Comparison of ENCODE assay signal across 10 cellular contexts in genomic region chr18:23574611-23575308, GRCh38. TPM values are rescaled to one million over a fixed set of nuclear protein-coding genes. Genes with fewer than 3 reads are reported as not detected.
DNase-seq lines count a peak whose midpoint lies in the region; FAIRE-seq and TF ChIP-seq lines count a peak whose summit lies in the region.
"Had no signal": no experiment of that assay in that cellular context is flagged by ENCODE, and none has a peak within 500 bp of the region (broad histone marks: within the 10 kb centered on the region; RNA-seq: fewer than 3 reads in every experiment).

No MANE protein-coding gene starts in this region.

- peak overlapping the region; percentile 41 for H3K9ac ChIP-seq in mucosa of stomach (ENCODE audit: low read length)

- no peaks in the 10 kb centered on the region for H3K9me3 ChIP-seq in ascending aorta
- no peaks in the 10 kb centered on the region for H3K9me3 ChIP-seq in mucosa of stomach (ENCODE audit: control insufficient read depth, low read length)
- no peaks in the 10 kb centered on the region for H3K9me3 ChIP-seq in prostate gland
- H3K9me3 ChIP-seq in thyroid gland, result no peaks in the 10 kb centered on the region

- no peak for FAIRE-seq in H54 (lab: Jason Lieb, UNC)
- FAIRE-seq: D721Med had no signal

- TF ChIP-seq POLR2A in prostate gland (IDR thresholded peaks at IDR 0.05), result no peak
- no peak for TF ChIP-seq POLR2A in H54 (IDR thresholded peaks at IDR 0.05; ENCODE audit: low read depth, low read length)
- TF ChIP-seq POLR2A in thyroid gland (IDR thresholded peaks at IDR 0.05), result no peak

- no peak for TF ChIP-seq CTCF in ascending aorta (IDR thresholded peaks at IDR 0.05)
- no peak for TF ChIP-seq CTCF in prostate gland (IDR thresholded peaks at IDR 0.05)
- no peak for TF ChIP-seq CTCF in thyroid gland (IDR thresholded peaks at IDR 0.05)

- DNase-seq in stimulated activated naive CD4-positive, alpha-beta T cell treated with Interleukin-2 at 50 U/mL for 16 hours (lab: John Stamatoyannopoulos, UW), result peak; percentile 3
- DNase-seq in stimulated activated naive CD4-positive, alpha-beta T cell (lab: John Stamatoyannopoulos, UW), result no peak
- DNase-seq in ascending aorta (ENCODE audit: low spot score in 2 of 2), result no peak
- no peak for DNase-seq in prostate gland (ENCODE audit: low spot score)
- DNase-seq in NCI-H2107 (lab: John Stamatoyannopoulos, UW), result no peak
- no peak for DNase-seq in H54 (ENCODE audit: insufficient read length, low spot score)
- DNase-seq in thyroid gland, result no peak
- DNase-seq: NCI-H2029 had no signal

- H3K27ac ChIP-seq in ascending aorta (peak overlapping the region; percentile 20 to 25), prostate gland (peak overlapping the region in 1 of 2 donors; percentile 19), thyroid gland (peak overlapping the region in 1 of 3 donors; percentile 2)

- no peaks in the 10 kb centered on the region for H3K4me1 ChIP-seq in ascending aorta
- H3K4me1 ChIP-seq in mucosa of stomach (ENCODE audit: control insufficient read depth, insufficient read depth, low read length), result peaks cover 14% of the 10 kb centered on the region
- H3K4me1 ChIP-seq in prostate gland (replicated peaks), result no peaks in the 10 kb centered on the region
- H3K4me1 ChIP-seq in thyroid gland, result peaks cover 5 to 15% of the 10 kb centered on the region in 2 donors

- H3K27me3 ChIP-seq in ascending aorta (no peaks in the 10 kb centered on the region), mucosa of stomach (ENCODE audit: control insufficient read depth, insufficient read depth, low read length) (no peaks in the 10 kb centered on the region), prostate gland (replicated peaks; ENCODE audit: insufficient read depth) (no peaks in the 10 kb centered on the region), thyroid gland (no peaks in the 10 kb centered on the region)

- no peak overlapping the region for H3K4me3 ChIP-seq in ascending aorta
- H3K4me3 ChIP-seq in mucosa of stomach (ENCODE audit: low read length), result no peak overlapping the region
- no peak overlapping the region for H3K4me3 ChIP-seq in prostate gland
- no peak overlapping the region for H3K4me3 ChIP-seq in thyroid gland (replicated peaks in 1 of 3)

- intact Hi-C loops in ascending aorta (cut with DNase I), result no loop called here
- intact Hi-C loops in prostate gland (cut with DNase I), result no loop called here
- intact Hi-C loops in thyroid gland (cut with DNase I), result no loop called here

- H3K36me3 ChIP-seq in ascending aorta (peaks cover 6 to 45% of the 10 kb centered on the region in 2 donors), mucosa of stomach (ENCODE audit: control insufficient read depth, insufficient read depth, low read length) (no peaks in the 10 kb centered on the region), prostate gland (no peaks in the 10 kb centered on the region), thyroid gland (peaks cover 0 to 5% of the 10 kb centered on the region in 2 donors)

- WGBS in prostate gland, result 64% methylated on average over 5 of the region's 5 CpGs
- whole genome bisulfite sequencing in thyroid gland, 2 donors, result 68 to 74% methylated on average over 5 of the region's 5 CpGs

RNA-seq across cellular contexts. Expression of gene NPC1, which starts 11.5 kb away (rescaled TPM):
- 21.6 TPM for total RNA-seq in ascending aorta
- 10 to 100 TPM; 32.0 to 63.5 TPM for total RNA-seq in prostate gland
- 10 to 100 TPM; 32.8 to 68.6 (median 42.0) TPM for total RNA-seq in thyroid gland
